14 cellular contexts compared by ENCODE assay signal in the genomic region with DNA sequence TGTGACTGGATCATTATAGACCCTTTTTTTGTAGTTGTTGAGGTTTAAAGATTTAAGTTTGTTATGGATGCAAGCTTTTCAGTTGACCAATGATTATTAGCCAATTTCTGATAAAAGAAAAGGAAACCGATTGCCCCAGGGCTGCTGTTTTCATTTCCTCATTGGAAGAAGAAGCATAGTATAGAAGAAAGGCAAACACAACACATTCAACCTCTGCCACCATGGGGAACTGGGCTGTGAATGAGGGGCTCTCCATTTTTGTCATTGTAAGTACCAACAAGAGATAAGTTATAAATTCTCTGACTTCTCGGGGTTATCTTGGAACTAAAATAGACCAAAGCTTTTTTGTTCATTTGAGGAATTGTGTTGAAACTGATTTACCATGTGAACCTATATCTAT. TPM values are rescaled to one million over a fixed set of nuclear protein-coding genes. Genes with fewer than 3 reads are reported as not detected.
DNase-seq lines count a peak whose midpoint lies in the region; ATAC-seq, FAIRE-seq and TF ChIP-seq lines count a peak whose summit lies in the region.
"Had no signal": no experiment of that assay in that cellular context is flagged by ENCODE, and none has a peak within 500 bp of the region (broad histone marks: within the 10 kb centered on the region; RNA-seq: fewer than 3 reads in every experiment).

A gene (plus strand): TSS at position 203 of the 400 bp plus-strand sequence. CDS start 19 bp downstream, at position 222.

- H3F3A ChIP-seq in neural progenitor cell (ENCODE audit: low read depth), result no peaks in the 10 kb centered on the region

- peaks cover 38% of the 10 kb centered on the region for H3K36me3 Mint-ChIP-seq in activated B cell treated with CpG ODN at 0.5 μM for 24 hours (ENCODE audit: low read depth)
- H3K36me3 Mint-ChIP-seq in neural progenitor cell, result no peaks in the 10 kb centered on the region
- no peaks in the 10 kb centered on the region for H3K36me3 Mint-ChIP-seq in activated T-helper 2 cell treated with anti-CD3 and anti-CD28 coated beads, Interferon-gamma antibody, Interleukin-2, Interleukin-4, amounts not matched to agents 10 μg/mL and 5 μg/mL and 100 μg/mL, durations not matched to agents 14 hours and 24 hours and 36 hours (ENCODE audit: low read depth)
- H3K36me3 Mint-ChIP-seq: brain had no signal

- H3K4me3 Mint-ChIP-seq in activated B cell treated with CpG ODN at 0.5 μM for 24 hours (peak within 1 kb of the TSS; percentile 86), neural progenitor cell (no peak within 1 kb of the TSS)
- no peak within 1 kb of the TSS for H3K4me3 Mint-ChIP-seq in activated T-helper 2 cell treated with anti-CD3 and anti-CD28 coated beads, Interferon-gamma antibody, Interleukin-2, Interleukin-4, amounts not matched to agents 10 μg/mL and 5 μg/mL and 100 μg/mL, durations not matched to agents 14 hours and 24 hours and 36 hours (ENCODE audit: low read depth)
- H3K4me3 Mint-ChIP-seq: brain had no signal

- H3K27ac ChIP-seq in neural progenitor cell, result no peak within 1 kb of the TSS

- no peaks in the 10 kb centered on the region for H3K36me3 ChIP-seq in neural progenitor cell

- H4K20me1 ChIP-seq in neural progenitor cell (ENCODE audit: low read depth), result no peaks in the 10 kb centered on the region

- CTCF ChIA-PET in activated B cell treated with CpG ODN at 0.5 μM for 24 hours (lab: Charles Lee), result interaction anchor here (1.1 to 5.4 kb wide), 3 partner anchors 11 to 44 kb away, joined by 3 to 35 read pairs (median 29); no protein-coding TSS in a partner anchor

- no peaks in the 10 kb centered on the region for H3K4me1 ChIP-seq in neural progenitor cell

- no peak within 1 kb of the TSS for H3K4me2 ChIP-seq in neural progenitor cell

- peak; percentile 53 for TF ChIP-seq POLR2A in GM12892 (IDR thresholded peaks at IDR 0.05; ENCODE audit: low read depth, low read length)

- H3K9me3 ChIP-seq in neural progenitor cell (ENCODE audit: low read depth), result no peaks in the 10 kb centered on the region

- TF ChIP-seq CTCF in activated B cell treated with CpG ODN at 0.5 μM for 24 hours (IDR thresholded peaks at IDR 0.05) (no peak), neural progenitor cell (IDR thresholded peaks at IDR 0.05) (no peak)

- H3K4me1 Mint-ChIP-seq in activated B cell treated with CpG ODN at 0.5 μM for 24 hours (peaks cover 63% of the 10 kb centered on the region), neural progenitor cell (no peaks in the 10 kb centered on the region)
- peaks cover 20% of the 10 kb centered on the region for H3K4me1 Mint-ChIP-seq in activated T-helper 2 cell treated with anti-CD3 and anti-CD28 coated beads, Interferon-gamma antibody, Interleukin-2, Interleukin-4, amounts not matched to agents 10 μg/mL and 5 μg/mL and 100 μg/mL, durations not matched to agents 14 hours and 24 hours and 36 hours (ENCODE audit: low read depth)
- H3K4me1 Mint-ChIP-seq: brain had no signal

- DNase-seq in GM12892 (ENCODE audit: insufficient read length) (no peak), activated B cell treated with CpG ODN at 0.5 μM for 24 hours (no peak), sciatic nerve (ENCODE audit: low spot score) (no peak), neural progenitor cell (ENCODE audit: low spot score) (no peak), dermis blood vessel endothelial cell (no peak)
- DNase-seq in activated T-helper 2 cell treated with anti-CD3 and anti-CD28 coated beads, Interferon-gamma antibody, Interleukin-2, Interleukin-4, amounts not matched to agents 10 μg/mL and 5 μg/mL and 100 μg/mL, durations not matched to agents 14 hours and 24 hours and 36 hours (ENCODE audit: low spot score), result no peak
- no peak for DNase-seq in activated CD4-positive, alpha-beta T cell treated with anti-CD3 and anti-CD28 coated beads for 1 hour
- DNase-seq: NCI-H1417 treated with DMSO at 0.1 percent for 48 hours had no signal

- no peaks in the 10 kb centered on the region for H3K27me3 ChIP-seq in neural progenitor cell

- H3K9ac ChIP-seq in neural progenitor cell, result no peak within 1 kb of the TSS

- H3K79me2 ChIP-seq in neural progenitor cell (ENCODE audit: low read depth), result no peaks in the 10 kb centered on the region

- intact Hi-C loops in activated B cell treated with CpG ODN at 0.5 μM for 24 hours (cut with micrococcal nuclease) (loop anchor here (5.0 kb wide), 1 partner anchor 37 kb away; no protein-coding TSS in a partner anchor), sciatic nerve (cut with DNase I) (no loop called here)
- intact Hi-C loops in activated T-helper 2 cell treated with anti-CD3 and anti-CD28 coated beads, Interferon-gamma antibody, Interleukin-2, Interleukin-4, amounts not matched to agents 10 μg/mL and 5 μg/mL and 100 μg/mL, durations not matched to agents 14 hours and 24 hours and 36 hours (cut with micrococcal nuclease), result no loop called here

- no peaks in the 10 kb centered on the region for H3K27me3 Mint-ChIP-seq in activated B cell treated with CpG ODN at 0.5 μM for 24 hours
- H3K27me3 Mint-ChIP-seq in neural progenitor cell (ENCODE audit: insufficient read depth, low read depth), result no peaks in the 10 kb centered on the region
- H3K27me3 Mint-ChIP-seq in activated T-helper 2 cell treated with anti-CD3 and anti-CD28 coated beads, Interferon-gamma antibody, Interleukin-2, Interleukin-4, amounts not matched to agents 10 μg/mL and 5 μg/mL and 100 μg/mL, durations not matched to agents 14 hours and 24 hours and 36 hours (ENCODE audit: low read depth), result no peaks in the 10 kb centered on the region
- H3K27me3 Mint-ChIP-seq: brain had no signal

- ATAC-seq in HG02759 (IDR thresholded peaks at IDR 0.05; ENCODE audit: unreplicated experiment) (peak; percentile 31), activated B cell treated with CpG ODN at 0.5 μM for 24 hours (ENCODE audit: low read depth) (peak; percentile 63), sciatic nerve (no peak)

- no peaks in the 10 kb centered on the region for H3K9me3 Mint-ChIP-seq in activated B cell treated with CpG ODN at 0.5 μM for 24 hours
- H3K9me3 Mint-ChIP-seq in neural progenitor cell, result no peaks in the 10 kb centered on the region
- no peaks in the 10 kb centered on the region for H3K9me3 Mint-ChIP-seq in activated T-helper 2 cell treated with anti-CD3 and anti-CD28 coated beads, Interferon-gamma antibody, Interleukin-2, Interleukin-4, amounts not matched to agents 10 μg/mL and 5 μg/mL and 100 μg/mL, durations not matched to agents 14 hours and 24 hours and 36 hours
- H3K9me3 Mint-ChIP-seq: brain had no signal

- H3K4me3 ChIP-seq in neural progenitor cell, result no peak within 1 kb of the TSS

- H2AFZ ChIP-seq in neural progenitor cell (replicated peaks), result no peak within 1 kb of the TSS

- H3K27ac Mint-ChIP-seq in activated B cell treated with CpG ODN at 0.5 μM for 24 hours (peak within 1 kb of the TSS; percentile 93), neural progenitor cell (no peak within 1 kb of the TSS)
- no peak within 1 kb of the TSS for H3K27ac Mint-ChIP-seq in activated T-helper 2 cell treated with anti-CD3 and anti-CD28 coated beads, Interferon-gamma antibody, Interleukin-2, Interleukin-4, amounts not matched to agents 10 μg/mL and 5 μg/mL and 100 μg/mL, durations not matched to agents 14 hours and 24 hours and 36 hours
- H3K27ac Mint-ChIP-seq: brain had no signal

- FAIRE-seq in GM12892 (lab: Jason Lieb, UNC), result peak; percentile 14
- FAIRE-seq: H54, keratinocyte had no signal

- POLR2A ChIA-PET in activated B cell treated with CpG ODN at 0.5 μM for 24 hours (lab: Charles Lee), result interaction anchor here (1.1 to 11.2 kb wide), 9 partner anchors 8 to 45 kb away, joined by 3 to 155 read pairs (median 16); no protein-coding TSS in a partner anchor

RNA-seq across cellular contexts. Expression of the gene that starts here (rescaled TPM):
- 24.2 TPM for polyA plus RNA-seq in GM12892 (2012; ENCODE audit: missing spikeins)
- total RNA-seq in activated B cell treated with CpG ODN at 0.5 μM for 24 hours, result 155 and 165 TPM in 2 replicates
- total RNA-seq in sciatic nerve, result 39.8 TPM
- 0.28 TPM in 1 of 2 replicates, not detected in the other for total RNA-seq in neural progenitor cell (ENCODE audit: low replicate concordance)
- total RNA-seq in activated T-helper 2 cell treated with anti-CD3 and anti-CD28 coated beads, Interferon-gamma antibody, Interleukin-2, Interleukin-4, amounts not matched to agents 10 μg/mL and 5 μg/mL and 100 μg/mL, durations not matched to agents 14 hours and 24 hours and 36 hours, result 0.09 TPM in 2 replicates
- total RNA-seq in dermis blood vessel endothelial cell, result not detected in 2 replicates
- total RNA-seq: pulmonary artery endothelial cell had no signal
- polyA plus RNA-seq: fibroblast of lung had no signal

Comparison
In these comparisons a context has a peak if more than half of its experiments do, and no peak if none do; other contexts are left out.
1. RNA of the gene that starts here (total RNA-seq): 155 to 165 TPM in activated B cell treated with CpG ODN at 0.5 μM for 24 hours and 39.8 TPM in sciatic nerve (single experiment); 0.09 TPM in activated T-helper 2 cell treated with anti-CD3 and anti-CD28 coated beads, Interferon-gamma antibody, Interleukin-2, Interleukin-4, amounts not matched to agents 10 μg/mL and 5 μg/mL and 100 μg/mL, durations not matched to agents 14 hours and 24 hours and 36 hours, 0.28 TPM in neural progenitor cell and not detected in dermis blood vessel endothelial cell; every median in the first group is over 10 times any median in the second.